In genomic region chr12:11927311-11927935, GRCh38 we compare ENCODE assay signal across 17 cellular contexts.
DNase-seq lines count a peak whose midpoint lies in the region; ATAC-seq and TF ChIP-seq lines count a peak whose summit lies in the region.
"Had no signal": no experiment of that assay in that cellular context is flagged by ENCODE, and none has a peak within 500 bp of the region (broad histone marks: within the 10 kb centered on the region; RNA-seq: fewer than 3 reads in every experiment).

No MANE protein-coding gene starts in this region.

- WGBS in psoas muscle, 3 donors = 64 to 68% (median 65%) methylated on average over 15 of the region's 15 CpGs

- peak overlapping the region; percentile 62 for H3K4me3 Mint-ChIP-seq in chondrocyte (ENCODE audit: unreplicated experiment)
- H3K4me3 Mint-ChIP-seq in neural progenitor cell = peak overlapping the region; percentile 38
- H3K4me3 Mint-ChIP-seq: activated naive CD8-positive, alpha-beta T cell treated with anti-CD3 and anti-CD28 coated beads, Interleukin-2, amount 10 ng/mL, durations not matched to agents 7 days and 5 days; nephron had no signal

- H3F3A ChIP-seq in neural progenitor cell (ENCODE audit: low read depth) = no peaks in the 10 kb centered on the region

- H3K9me3 Mint-ChIP-seq in chondrocyte (ENCODE audit: low read depth) (no peaks in the 10 kb centered on the region), neural progenitor cell (peaks cover 4% of the 10 kb centered on the region)
- H3K9me3 Mint-ChIP-seq: activated naive CD8-positive, alpha-beta T cell treated with anti-CD3 and anti-CD28 coated beads, Interleukin-2, amount 10 ng/mL, durations not matched to agents 7 days and 5 days had no signal

- H3K27ac ChIP-seq in neural progenitor cell = no peak overlapping the region
- H3K27ac ChIP-seq in breast epithelium = no peak overlapping the region
- no peak overlapping the region for H3K27ac ChIP-seq in psoas muscle

- H3K4me1 ChIP-seq in neural progenitor cell = peaks cover 8% of the 10 kb centered on the region
- no peaks in the 10 kb centered on the region for H3K4me1 ChIP-seq in breast epithelium
- no peaks in the 10 kb centered on the region for H3K4me1 ChIP-seq in psoas muscle
- H3K4me1 ChIP-seq: Caco-2 had no signal

- H3K4me2 ChIP-seq in neural progenitor cell = no peak overlapping the region

- H3K27ac Mint-ChIP-seq in chondrocyte (ENCODE audit: unreplicated experiment) (no peak overlapping the region), neural progenitor cell (peak overlapping the region; percentile 13)
- H3K27ac Mint-ChIP-seq: activated naive CD8-positive, alpha-beta T cell treated with anti-CD3 and anti-CD28 coated beads, Interleukin-2, amount 10 ng/mL, durations not matched to agents 7 days and 5 days; nephron had no signal

- no peaks in the 10 kb centered on the region for H3K79me2 ChIP-seq in neural progenitor cell (ENCODE audit: low read depth)

- H3K27me3 ChIP-seq in neural progenitor cell (no peaks in the 10 kb centered on the region), breast epithelium (no peaks in the 10 kb centered on the region), psoas muscle (ENCODE audit: insufficient read depth in 3 of 3, low read length in 2 of 3) (peaks cover 0 to 1% (median 0%) of the 10 kb centered on the region in 3 donors)

- H3K4me3 ChIP-seq in neural progenitor cell (no peak overlapping the region), breast epithelium (no peak overlapping the region), psoas muscle (no peak overlapping the region)

- DNase-seq in ELF-1 (ENCODE audit: low read depth, low spot score) = peak; percentile 78
- DNase-seq in OCI-M1 (lab: John Stamatoyannopoulos, UW) = peak; percentile 74
- DNase-seq in chondrocyte (ENCODE audit: low spot score) = no peak
- DNase-seq in neural progenitor cell (ENCODE audit: low spot score) = peak; percentile 72
- no peak for DNase-seq in GOT3 (lab: John Stamatoyannopoulos, UW)
- DNase-seq in breast epithelium (ENCODE audit: low spot score in 2 of 2) = no peak
- DNase-seq in psoas muscle = no peak
- DNase-seq: activated CD4-positive, alpha-beta T cell treated with anti-CD3 and anti-CD28 coated beads, Interleukin-2, amount 50 U/mL, for 4 hours; activated naive CD8-positive, alpha-beta T cell treated with anti-CD3 and anti-CD28 coated beads, Interleukin-2, amount 10 ng/mL, durations not matched to agents 7 days and 5 days; activated T-cell treated with anti-CD3 and anti-CD28 coated beads, Interleukin-2, amount 50 U/mL, for 48 hours; Caco-2; KG1; NCI-H1105; SIG-M5; T-helper 9 cell had no signal

- TF ChIP-seq POLR2A in breast epithelium (IDR thresholded peaks at IDR 0.05) = no peak

- H3K36me3 Mint-ChIP-seq in chondrocyte (ENCODE audit: low read depth) (no peaks in the 10 kb centered on the region), neural progenitor cell (no peaks in the 10 kb centered on the region)
- H3K36me3 Mint-ChIP-seq: activated naive CD8-positive, alpha-beta T cell treated with anti-CD3 and anti-CD28 coated beads, Interleukin-2, amount 10 ng/mL, durations not matched to agents 7 days and 5 days had no signal

- H3K36me3 ChIP-seq in neural progenitor cell = no peaks in the 10 kb centered on the region
- no peaks in the 10 kb centered on the region for H3K36me3 ChIP-seq in breast epithelium
- no peaks in the 10 kb centered on the region for H3K36me3 ChIP-seq in psoas muscle (ENCODE audit: insufficient read depth in 1 of 2, low read depth in 1 of 2)

- ATAC-seq in SK-N-SH treated with all-trans-retinoic acid at 6 μM for 48 hours (no peak), psoas muscle (no peak)

- no peak overlapping the region for H3K9ac ChIP-seq in neural progenitor cell

- no peaks in the 10 kb centered on the region for H4K20me1 ChIP-seq in neural progenitor cell (ENCODE audit: low read depth)

- peak overlapping the region; percentile 38 for H2AFZ ChIP-seq in neural progenitor cell (replicated peaks)

- TF ChIP-seq CTCF in chondrocyte (IDR thresholded peaks at IDR 0.05) (no peak), neural progenitor cell (IDR thresholded peaks at IDR 0.05) (no peak), breast epithelium (IDR thresholded peaks at IDR 0.05) (no peak), psoas muscle (IDR thresholded peaks at IDR 0.05) (no peak)

- H3K9me3 ChIP-seq in neural progenitor cell (ENCODE audit: low read depth) (no peaks in the 10 kb centered on the region), breast epithelium (no peaks in the 10 kb centered on the region), psoas muscle (no peaks in the 10 kb centered on the region)
- H3K9me3 ChIP-seq: Caco-2 had no signal

- peaks cover 5% of the 10 kb centered on the region for H3K4me1 Mint-ChIP-seq in chondrocyte (ENCODE audit: low read depth)
- peaks cover 16% of the 10 kb centered on the region for H3K4me1 Mint-ChIP-seq in neural progenitor cell
- H3K4me1 Mint-ChIP-seq: nephron had no signal

- H3K27me3 Mint-ChIP-seq in chondrocyte (ENCODE audit: low read depth) (no peaks in the 10 kb centered on the region), neural progenitor cell (ENCODE audit: insufficient read depth, low read depth) (peaks cover 15% of the 10 kb centered on the region)

- intact Hi-C loops in breast epithelium (cut with DNase I; ENCODE audit: low total_unique reads) = no loop called here
- intact Hi-C loops in psoas muscle (cut with DNase I) = no loop called here

TF ChIP-seq in SK-N-SH treated with all-trans-retinoic acid at 6 μM for 48 hours, 23 proteins besides CTCF, POLR2A, EP300 and RAD21 (continues in another document):
- TF ChIP-seq ZC3H10 (CRISPR knock-in tag; IDR thresholded peaks at IDR 0.05) (no peak), ZNF70 (CRISPR knock-in tag; IDR thresholded peaks at IDR 0.05) (no peak), ZFP30 (CRISPR knock-in tag; IDR thresholded peaks at IDR 0.05) (no peak), CREB5 (CRISPR knock-in tag; IDR thresholded peaks at IDR 0.05; ENCODE audit: low read depth) (no peak), CSDC2 (CRISPR knock-in tag; IDR thresholded peaks at IDR 0.05) (no peak), ZNF8 (CRISPR knock-in tag; IDR thresholded peaks at IDR 0.05) (no peak), ARNTL (CRISPR knock-in tag; IDR thresholded peaks at IDR 0.05; ENCODE audit: borderline replicate concordance, low read depth) (no peak), PATZ1 (CRISPR knock-in tag; IDR thresholded peaks at IDR 0.05; ENCODE audit: borderline replicate concordance) (no peak), GLIS3 (CRISPR knock-in tag; IDR thresholded peaks at IDR 0.05) (no peak), RARB (CRISPR knock-in tag; IDR thresholded peaks at IDR 0.05) (no peak), TOX (CRISPR knock-in tag; IDR thresholded peaks at IDR 0.05; ENCODE audit: borderline replicate concordance) (no peak), TSHZ2 (CRISPR knock-in tag; IDR thresholded peaks at IDR 0.05) (no peak), TCF4 (CRISPR knock-in tag; IDR thresholded peaks at IDR 0.05; ENCODE audit: borderline replicate concordance) (no peak), OSR1 (CRISPR knock-in tag; IDR thresholded peaks at IDR 0.05) (no peak), ZFP3 (CRISPR knock-in tag; IDR thresholded peaks at IDR 0.05) (no peak), PPARA (CRISPR knock-in tag; IDR thresholded peaks at IDR 0.05; ENCODE audit: borderline replicate concordance) (no peak)

Comparison
In these comparisons a context has a peak if more than half of its experiments do, and no peak if none do; other contexts are left out.
1. DNase-seq: peak in ELF-1 (single experiment), OCI-M1 (single experiment) and neural progenitor cell (single experiment); none in chondrocyte (single experiment), GOT3 (single experiment), breast epithelium (0 of 2) and psoas muscle (0 of 2).